In genomic region chr17:6430769-6431168, GRCh38 we compare ENCODE assay signal across 15 cellular contexts. TPM values are rescaled to one million over a fixed set of nuclear protein-coding genes. Genes with fewer than 3 reads are reported as not detected.
DNase-seq lines count a peak whose midpoint lies in the region; ATAC-seq and TF ChIP-seq lines count a peak whose summit lies in the region.
"Had no signal": no experiment of that assay in that cellular context is flagged by ENCODE, and none has a peak within 500 bp of the region (broad histone marks: within the 10 kb centered on the region; RNA-seq: fewer than 3 reads in every experiment).

No MANE protein-coding gene starts in this region.

- H3K27ac ChIP-seq in cardiac muscle cell, result no peak overlapping the region
- H3K27ac ChIP-seq: BLaER1 treated with 17β-estradiol and CSF1 and Interleukin-3, amounts not matched to agents 10 nM and 100 nM; prostate gland had no signal

- ATAC-seq in HG03521 (IDR thresholded peaks at IDR 0.05; ENCODE audit: unreplicated experiment) (no peak), HG03280 (IDR thresholded peaks at IDR 0.05; ENCODE audit: unreplicated experiment) (no peak)
- ATAC-seq: stimulated activated memory B cell treated with anti-CD40 and anti-IgM and Interleukin-4, amounts not matched to agents 10 μg/mL and 1 μg/mL and 100 μg/mL, for 72 hours had no signal

- intact Hi-C loops in cardiac septum (cut with DNase I), result no loop called here

- peak; percentile 36 for TF ChIP-seq CTCF in cardiac muscle cell (IDR thresholded peaks at IDR 0.05; ENCODE audit: low read depth, low read length)
- peak; percentile 49 for TF ChIP-seq CTCF in epithelial cell of proximal tubule (conservative IDR thresholded peaks at IDR 0.05; ENCODE audit: low read depth, low read length)

- no peaks in the 10 kb centered on the region for H3K4me1 ChIP-seq in cardiac muscle cell (ENCODE audit: low read depth)
- H3K4me1 ChIP-seq: prostate gland had no signal

- H3K9me3 ChIP-seq in cardiac muscle cell (ENCODE audit: low read depth), result no peaks in the 10 kb centered on the region
- H3K9me3 ChIP-seq: prostate gland had no signal

- no peaks in the 10 kb centered on the region for H3K36me3 ChIP-seq in cardiac muscle cell
- H3K36me3 ChIP-seq: BLaER1 treated with 17β-estradiol and CSF1 and Interleukin-3, amounts not matched to agents 10 nM and 100 nM; prostate gland had no signal

- no peak for DNase-seq in cardiac muscle cell (ENCODE audit: low read depth in 1 of 2, low spot score in 1 of 2)
- DNase-seq in cardiac septum (ENCODE audit: low spot score), result no peak
- peak; percentile 8 for DNase-seq in MV-4-11 (lab: John Stamatoyannopoulos, UW)
- no peak for DNase-seq in epithelial cell of proximal tubule (ENCODE audit: low read depth)
- peak; percentile 36 for DNase-seq in stimulated activated CD8-positive, alpha-beta memory T cell treated with anti-CD3 and anti-CD28 coated beads, Interleukin-4, amount 100 ng/mL, for 48 hours
- DNase-seq in NCI-H226, result no peak
- DNase-seq: activated CD4-positive, CD25-positive, alpha-beta regulatory T cell; amniotic stem cell; NCI-H526 had no signal

- H3K4me3 ChIP-seq in cardiac muscle cell (no peak overlapping the region), epithelial cell of proximal tubule (ENCODE audit: low read depth, low read length) (no peak overlapping the region)
- H3K4me3 ChIP-seq: BLaER1 treated with 17β-estradiol and CSF1 and Interleukin-3, amounts not matched to agents 10 nM and 100 nM; prostate gland had no signal

- no peaks in the 10 kb centered on the region for H3K27me3 ChIP-seq in cardiac muscle cell

RNA-seq across cellular contexts. Expression of gene AIPL1, which starts 4.2 kb away (rescaled TPM):
- not detected in 2 replicates for total RNA-seq in cardiac muscle cell
- polyA plus RNA-seq in cardiac muscle cell, result not detected in 2 replicates
- total RNA-seq in cardiac septum, result not detected
- not detected in 2 replicates for total RNA-seq in epithelial cell of proximal tubule
- total RNA-seq: prostate gland, SK-MEL-5 had no signal

RNA-seq across cellular contexts. Expression of gene PIMREG, which starts 13.5 kb away (rescaled TPM):
- total RNA-seq in cardiac muscle cell (10.3 and 70.6 TPM in 2 replicates), cardiac septum (not detected), epithelial cell of proximal tubule (65.1 and 74.3 TPM in 2 replicates)
- 11.3 and 65.2 TPM in 2 replicates for polyA plus RNA-seq in cardiac muscle cell

Comparison
In these comparisons a context has a peak if more than half of its experiments do, and no peak if none do; other contexts are left out.
1. RNA of gene PIMREG, which starts 13.5 kb away (total RNA-seq): 10.3 to 70.6 TPM in cardiac muscle cell and 65.1 to 74.3 TPM in epithelial cell of proximal tubule; not detected in cardiac septum (single experiment); every median in the first group is over 10 times any median in the second.
2. DNase-seq: peak in MV-4-11 (single experiment) and stimulated activated CD8-positive, alpha-beta memory T cell treated with anti-CD3 and anti-CD28 coated beads, Interleukin-4, amount 100 ng/mL, for 48 hours (single experiment); none in cardiac muscle cell (0 of 2), cardiac septum (single experiment), epithelial cell of proximal tubule (single experiment) and NCI-H226 (single experiment).